In genomic region chr6:166470029-166470862, GRCh38 we compare ENCODE assay signal across 18 cellular contexts.
DNase-seq lines count a peak whose midpoint lies in the region; ATAC-seq, FAIRE-seq and TF ChIP-seq lines count a peak whose summit lies in the region.
"Had no signal": no experiment of that assay in that cellular context is flagged by ENCODE, and none has a peak within 500 bp of the region (broad histone marks: within the 10 kb centered on the region; RNA-seq: fewer than 3 reads in every experiment).

No MANE protein-coding gene starts in this region.

- no peak for TF ChIP-seq RAD21 in SK-N-SH (IDR thresholded peaks at IDR 0.05; ENCODE audit: low read length)

- H3K4me2 ChIP-seq in keratinocyte (ENCODE audit: control insufficient read depth, extremely low read depth, insufficient read depth, low read depth, low read length), result peak overlapping the region; percentile 8
- H3K4me2 ChIP-seq in SK-N-SH, result no peak overlapping the region

- H3K9me1 ChIP-seq in keratinocyte (ENCODE audit: control insufficient read depth, extremely low read depth, insufficient read depth, low read length), result no peaks in the 10 kb centered on the region

- TF ChIP-seq CTCF in RWPE2 (IDR thresholded peaks at IDR 0.05; ENCODE audit: poor library complexity, severe bottlenecking), result no peak
- TF ChIP-seq CTCF in keratinocyte (optimal IDR thresholded peaks at IDR 0.05 in 1 of 3, IDR thresholded peaks at IDR 0.05 in 1 of 3, conservative IDR thresholded peaks at IDR 0.05 in 1 of 3; ENCODE audit: extremely low read depth in 1 of 3, insufficient read depth in 2 of 3, low read length in 3 of 3), result no peak
- no peak for TF ChIP-seq CTCF in SK-N-SH (IDR thresholded peaks at IDR 0.05)

- dilution Hi-C loops in keratinocyte (cut with MboI; ENCODE audit: extremely low pct_ligation_motif_present, low sequenced_read_pairs), result no loop called here

- H3K9me2 ChIP-seq in SK-N-SH, result no peaks in the 10 kb centered on the region

- H4K20me1 ChIP-seq in keratinocyte (ENCODE audit: control insufficient read depth, extremely low read depth, insufficient read depth, low read length), result no peaks in the 10 kb centered on the region
- no peaks in the 10 kb centered on the region for H4K20me1 ChIP-seq in SK-N-SH (ENCODE audit: insufficient read depth)

- intact Hi-C loops in sciatic nerve (cut with DNase I), result loop anchor here (10.0 kb wide), 1 partner anchor 115 kb away; no protein-coding TSS in a partner anchor

- WGBS in SK-N-SH (ENCODE audit: low lambda C conversion rate), result 88% methylated on average over 20 of the region's 20 CpGs

- H3K27ac ChIP-seq in RWPE2 (ENCODE audit: poor library complexity, severe bottlenecking) (peak overlapping the region; percentile 8), keratinocyte (ENCODE audit: control insufficient read depth, insufficient read depth, low read length) (no peak overlapping the region), SK-N-SH (ENCODE audit: low read depth in 2 of 2, low read length in 1 of 2) (peak overlapping the region in 1 of 2 experiments; percentile 31; a peak in 1 of 4 replicates)
- H3K27ac ChIP-seq: C4-2B had no signal

- H3K36me3 ChIP-seq in RWPE2 (ENCODE audit: low read depth), result peaks cover 13% of the 10 kb centered on the region; the same call in 1 of the 2 replicates
- H3K36me3 ChIP-seq in keratinocyte (ENCODE audit: control insufficient read depth in 2 of 2, extremely low read depth in 1 of 2, insufficient read depth in 2 of 2, low read length in 2 of 2), result no peaks in the 10 kb centered on the region
- peaks cover 12 to 27% of the 10 kb centered on the region in 2 experiments for H3K36me3 ChIP-seq in SK-N-SH (replicated peaks in 1 of 2; ENCODE audit: control insufficient read depth in 1 of 2, insufficient read depth in 2 of 2, low read length in 1 of 2)

- DNase-seq in ELF-1 (ENCODE audit: low read depth, low spot score), result peak; percentile 40
- no peak for DNase-seq in RWPE2 (ENCODE audit: low spot score)
- no peak for DNase-seq in keratinocyte (ENCODE audit: low read depth, low spot score)
- peak; percentile 50 for DNase-seq in sciatic nerve (ENCODE audit: low spot score)
- DNase-seq in stimulated activated CD4-positive, alpha-beta T cell treated with anti-CD3 and anti-CD28 coated beads, Interleukin-2, amount 100 ng/mL, for 48 hours, result no peak
- no peak for DNase-seq in SK-N-SH
- no peak for DNase-seq in GM03348 (ENCODE audit: low spot score)
- DNase-seq: Caco-2, HCEC 1CT, NCI-H1436 treated with DMSO at 0.1 percent for 48 hours, NCI-H2107, NCI-H345, NCI-H69, SHP77 had no signal

- H3K4me3 ChIP-seq in RWPE2 (ENCODE audit: severe bottlenecking), result no peak overlapping the region
- no peak overlapping the region for H3K4me3 ChIP-seq in keratinocyte (ENCODE audit: control insufficient read depth in 2 of 3, extremely low read depth in 1 of 3, insufficient read depth in 2 of 3, low read depth in 1 of 3, low read length in 3 of 3)
- H3K4me3 ChIP-seq in SK-N-SH (ENCODE audit: low read depth in 2 of 2, low read length in 1 of 2), result no peak overlapping the region

- POLR2A ChIA-PET in SK-N-SH (lab: Yijun Ruan, JAX), result no interaction called here

- TF ChIP-seq EP300 in SK-N-SH (IDR thresholded peaks at IDR 0.05; ENCODE audit: borderline replicate concordance in 1 of 2, low read depth in 1 of 2, low read length in 1 of 2), result no peak

- no peak for FAIRE-seq in keratinocyte (lab: Jason Lieb, UNC)
- FAIRE-seq: GM12891, GM19239 had no signal

- H2AFZ ChIP-seq in keratinocyte (ENCODE audit: control insufficient read depth, low read length) (no peak overlapping the region), SK-N-SH (ENCODE audit: low read depth) (no peak overlapping the region)

- H3K27me3 ChIP-seq in RWPE2 (ENCODE audit: insufficient read depth, poor library complexity, severe bottlenecking), result no peaks in the 10 kb centered on the region
- H3K27me3 ChIP-seq in keratinocyte (ENCODE audit: control insufficient read depth, extremely low read depth, insufficient read depth, low read length), result peaks cover 2% of the 10 kb centered on the region
- H3K27me3 ChIP-seq in SK-N-SH (ENCODE audit: insufficient read depth), result no peaks in the 10 kb centered on the region

- peaks cover 16% of the 10 kb centered on the region for H3F3A ChIP-seq in SK-N-SH (replicated peaks; ENCODE audit: insufficient read depth)

- CTCF ChIA-PET in SK-N-SH (lab: Yijun Ruan, JAX), result interaction anchor here (0.7 to 1.5 kb wide), 5 partner anchors 9 to 150 kb away, joined by 3 to 4 read pairs (median 3); no protein-coding TSS in a partner anchor

- peaks cover 18% of the 10 kb centered on the region for H3K4me1 ChIP-seq in RWPE2 (ENCODE audit: insufficient read depth, poor library complexity, severe bottlenecking)
- peaks cover 9% of the 10 kb centered on the region for H3K4me1 ChIP-seq in keratinocyte (ENCODE audit: control insufficient read depth, extremely low read depth, insufficient read depth, low read length)
- peaks cover 6 to 67% of the 10 kb centered on the region in 2 experiments; a peak in 3 of 4 replicates for H3K4me1 ChIP-seq in SK-N-SH (ENCODE audit: control insufficient read depth in 1 of 2, insufficient read depth in 2 of 2, low read depth in 1 of 2, low read length in 1 of 2)

- ATAC-seq in RWPE2 (ENCODE audit: low read depth) (peak; percentile 71), sciatic nerve (no peak)
- ATAC-seq: Panc1 had no signal

- H3K9me3 ChIP-seq in RWPE2 (ENCODE audit: severe bottlenecking) (no peaks in the 10 kb centered on the region), keratinocyte (ENCODE audit: control insufficient read depth, low read depth, low read length) (no peaks in the 10 kb centered on the region), SK-N-SH (no peaks in the 10 kb centered on the region)
- H3K9me3 ChIP-seq: Caco-2 had no signal

- H3K9ac ChIP-seq in keratinocyte (ENCODE audit: control insufficient read depth, extremely low read depth, insufficient read depth, low read length) (no peak overlapping the region), SK-N-SH (no peak overlapping the region)

- H3K79me2 ChIP-seq in keratinocyte (ENCODE audit: control insufficient read depth, insufficient read depth, low read length) (no peaks in the 10 kb centered on the region), SK-N-SH (ENCODE audit: insufficient read depth) (no peaks in the 10 kb centered on the region)

TF ChIP-seq in SK-N-SH, 30 proteins besides CTCF, POLR2A, EP300 and RAD21:
- TF ChIP-seq TEAD4 (IDR thresholded peaks at IDR 0.05; ENCODE audit: borderline replicate concordance, insufficient read depth) (no peak), SIN3A (IDR thresholded peaks at IDR 0.05; ENCODE audit: borderline replicate concordance, low read depth, low read length) (no peak), IRF3 (IDR thresholded peaks at IDR 0.05; ENCODE audit: low read depth, low read length) (no peak), SMC3 (IDR thresholded peaks at IDR 0.05; ENCODE audit: low read depth, low read length) (no peak), TAF1 (IDR thresholded peaks at IDR 0.05; ENCODE audit: borderline replicate concordance, low read depth, low read length) (no peak), NFIC (IDR thresholded peaks at IDR 0.05; ENCODE audit: borderline replicate concordance) (no peak), REST (IDR thresholded peaks at IDR 0.05; ENCODE audit: low read depth, low read length) (no peak), USF2 (IDR thresholded peaks at IDR 0.05; ENCODE audit: borderline replicate concordance, low read depth, low read length) (no peak), GATA2 (CRISPR knock-in tag; IDR thresholded peaks at IDR 0.05) (no peak), YY1 (IDR thresholded peaks at IDR 0.05; ENCODE audit: low read depth) (no peak), POLR2AphosphoS5 (IDR thresholded peaks at IDR 0.05; ENCODE audit: low read depth, low read length) (no peak)

Comparison
In these comparisons a context has a peak if more than half of its experiments do, and no peak if none do; other contexts are left out.
1. DNase-seq: peak in ELF-1 (single experiment) and sciatic nerve (single experiment); none in RWPE2 (single experiment), keratinocyte (single experiment), stimulated activated CD4-positive, alpha-beta T cell treated with anti-CD3 and anti-CD28 coated beads, Interleukin-2, amount 100 ng/mL, for 48 hours (0 of 2), SK-N-SH (single experiment) and GM03348 (single experiment).